Comparison of ENCODE assay signal across 37 cellular contexts in the genomic region with DNA sequence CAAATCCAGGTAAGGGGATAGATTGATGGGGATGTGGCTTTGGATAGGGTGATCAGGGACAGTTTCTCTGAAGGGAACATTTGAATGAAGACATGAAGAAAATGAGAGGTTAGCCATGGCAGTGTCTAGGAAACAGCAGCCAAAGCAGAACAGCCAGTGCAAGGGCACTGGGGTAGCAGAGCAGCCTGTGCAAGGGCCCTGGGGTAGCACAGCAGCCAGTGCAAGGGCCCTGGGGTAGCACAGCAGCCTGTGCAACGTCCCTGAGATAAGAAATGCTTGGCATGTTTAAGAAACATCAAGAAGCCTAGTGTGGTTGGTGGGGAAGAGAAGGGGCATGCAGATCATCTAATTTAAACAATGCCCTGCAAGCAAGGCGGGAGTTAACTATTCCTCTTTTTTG.
"Had no signal": no experiment of that assay in that cellular context is flagged by ENCODE, and none has a peak within 500 bp of the region (broad histone marks: within the 10 kb centered on the region; RNA-seq: fewer than 3 reads in every experiment).

No MANE protein-coding gene starts in this region.

- H3K27ac ChIP-seq: adrenal gland, breast epithelium, cardiac muscle cell, colonic mucosa, epithelial cell of prostate, esophagus squamous epithelium, gastroesophageal sphincter, WERI-Rb-1 had no signal

- H3K4me1 ChIP-seq: adrenal gland had no signal

- H3K4me3 Mint-ChIP-seq: activated B cell treated with CpG ODN at 0.5 μM for 24 hours; activated CD4-positive, alpha-beta memory T cell treated with anti-CD3 and anti-CD28 coated beads for 36 hours; activated CD4-positive, alpha-beta T cell treated with anti-CD3 and anti-CD28 coated beads, Interleukin-2, amount 10 ng/mL, durations not matched to agents 24 days and 14 days; activated CD8-positive, alpha-beta memory T cell treated with anti-CD3 and anti-CD28 coated beads, Interleukin-2, amount 10 ng/mL, durations not matched to agents 7 days and 5 days; activated CD8-positive, alpha-beta T cell treated with anti-CD3 and anti-CD28 coated beads, Interleukin-2, amount 10 ng/mL, durations not matched to agents 7 days and 5 days; activated naive CD4-positive, alpha-beta T cell treated with anti-CD3 and anti-CD28 coated beads for 36 hours; activated naive CD4-positive, alpha-beta T cell treated with anti-CD3 and anti-CD28 coated beads, Interleukin-2, amount 50 U/mL, for 24 hours; activated naive CD8-positive, alpha-beta T cell treated with anti-CD3 and anti-CD28 coated beads for 36 hours; activated naive CD8-positive, alpha-beta T cell treated with anti-CD3 and anti-CD28 coated beads, Interleukin-2, amount 50 U/mL, for 24 hours; activated T-helper 1 cell treated with anti-CD3 and anti-CD28 coated beads, Interleukin-12 subunit alpha, Interleukin-12 subunit beta, Interleukin-2, Interleukin-4 antibody, amounts not matched to agents 30 ng/mL and 10 ng/mL and 1 ng/mL, durations not matched to agents 14 hours and 24 hours and 36 hours; brain; T-helper 17 cell; T-helper 2 cell treated with Interferon-gamma antibody and Interleukin-4, amounts not matched to agents 5 μg/mL and 100 μg/mL, for 36 hours had no signal

- H3K4me3 ChIP-seq: adrenal gland, breast epithelium, cardiac muscle cell, colonic mucosa, esophagus squamous epithelium, gastroesophageal sphincter had no signal

- H3K9me3 Mint-ChIP-seq: activated CD4-positive, alpha-beta memory T cell treated with anti-CD3 and anti-CD28 coated beads for 36 hours; activated naive CD4-positive, alpha-beta T cell treated with anti-CD3 and anti-CD28 coated beads for 36 hours; activated naive CD4-positive, alpha-beta T cell treated with anti-CD3 and anti-CD28 coated beads, Interleukin-2, amount 50 U/mL, for 24 hours; activated T-helper 1 cell treated with anti-CD3 and anti-CD28 coated beads, Interleukin-12 subunit alpha, Interleukin-12 subunit beta, Interleukin-2, Interleukin-4 antibody, amounts not matched to agents 30 ng/mL and 10 ng/mL and 1 ng/mL, durations not matched to agents 14 hours and 24 hours and 36 hours; activated T-helper 2 cell treated with anti-CD3 and anti-CD28 coated beads, Interferon-gamma antibody, Interleukin-2, Interleukin-4, amounts not matched to agents 10 μg/mL and 5 μg/mL and 100 μg/mL, durations not matched to agents 14 hours and 24 hours and 36 hours; T-helper 2 cell treated with Interferon-gamma antibody and Interleukin-4, amounts not matched to agents 5 μg/mL and 100 μg/mL, for 36 hours had no signal

- H3K4me1 Mint-ChIP-seq: activated B cell treated with CpG ODN at 0.5 μM for 24 hours; activated naive CD4-positive, alpha-beta T cell treated with anti-CD3 and anti-CD28 coated beads, Interleukin-2, amount 50 U/mL, for 24 hours; activated naive CD8-positive, alpha-beta T cell treated with anti-CD3 and anti-CD28 coated beads, Interleukin-2, amount 50 U/mL, for 24 hours; T-helper 17 cell had no signal

- H3K9me3 ChIP-seq: adrenal gland, colonic mucosa had no signal

- H3K27ac Mint-ChIP-seq: activated B cell treated with CpG ODN at 0.5 μM for 24 hours; activated CD4-positive, alpha-beta memory T cell treated with anti-CD3 and anti-CD28 coated beads for 36 hours; activated CD4-positive, alpha-beta T cell treated with anti-CD3 and anti-CD28 coated beads, Interleukin-2, amount 10 ng/mL, durations not matched to agents 24 days and 14 days; activated CD8-positive, alpha-beta memory T cell treated with anti-CD3 and anti-CD28 coated beads, Interleukin-2, amount 10 ng/mL, durations not matched to agents 7 days and 5 days; activated CD8-positive, alpha-beta T cell treated with anti-CD3 and anti-CD28 coated beads, Interleukin-2, amount 10 ng/mL, durations not matched to agents 7 days and 5 days; activated naive CD4-positive, alpha-beta T cell treated with anti-CD3 and anti-CD28 coated beads for 36 hours; activated naive CD4-positive, alpha-beta T cell treated with anti-CD3 and anti-CD28 coated beads, Interleukin-2, amount 50 U/mL, for 24 hours; activated naive CD8-positive, alpha-beta T cell treated with anti-CD3 and anti-CD28 coated beads for 36 hours; activated naive CD8-positive, alpha-beta T cell treated with anti-CD3 and anti-CD28 coated beads, Interleukin-2, amount 50 U/mL, for 24 hours; activated T-helper 1 cell treated with anti-CD3 and anti-CD28 coated beads, Interleukin-12 subunit alpha, Interleukin-12 subunit beta, Interleukin-2, Interleukin-4 antibody, amounts not matched to agents 30 ng/mL and 10 ng/mL and 1 ng/mL, durations not matched to agents 14 hours and 24 hours and 36 hours; activated T-helper 2 cell treated with anti-CD3 and anti-CD28 coated beads, Interferon-gamma antibody, Interleukin-2, Interleukin-4, amounts not matched to agents 10 μg/mL and 5 μg/mL and 100 μg/mL, durations not matched to agents 14 hours and 24 hours and 36 hours; brain; T-helper 17 cell; T-helper 2 cell treated with Interferon-gamma antibody and Interleukin-4, amounts not matched to agents 5 μg/mL and 100 μg/mL, for 36 hours had no signal

- FAIRE-seq: endometrium, endothelial cell of umbilical vein had no signal

- H3K36me3 Mint-ChIP-seq: activated CD4-positive, alpha-beta memory T cell treated with anti-CD3 and anti-CD28 coated beads for 36 hours; activated CD8-positive, alpha-beta memory T cell treated with anti-CD3 and anti-CD28 coated beads, Interleukin-2, amount 10 ng/mL, durations not matched to agents 7 days and 5 days; activated naive CD4-positive, alpha-beta T cell treated with anti-CD3 and anti-CD28 coated beads, Interleukin-2, amount 50 U/mL, for 24 hours; activated naive CD8-positive, alpha-beta T cell treated with anti-CD3 and anti-CD28 coated beads for 36 hours; brain had no signal

- DNase-seq: activated B cell treated with CpG ODN at 0.5 μM for 24 hours; activated CD4-positive, alpha-beta memory T cell treated with anti-CD3 and anti-CD28 coated beads for 36 hours; activated CD4-positive, alpha-beta T cell treated with anti-CD3 and anti-CD28 coated beads, Interleukin-2, amount 10 ng/mL, durations not matched to agents 24 days and 14 days; activated CD8-positive, alpha-beta memory T cell treated with anti-CD3 and anti-CD28 coated beads, Interleukin-2, amount 10 ng/mL, durations not matched to agents 7 days and 5 days; activated CD8-positive, alpha-beta memory T cell treated with anti-CD3 and anti-CD28 coated beads, Interleukin-2, amount 50 U/mL, for 4 hours; activated CD8-positive, alpha-beta T cell treated with anti-CD3 and anti-CD28 coated beads, Interleukin-2, amount 10 ng/mL, durations not matched to agents 7 days and 5 days; activated effector memory CD4-positive, alpha-beta T cell treated with anti-CD3 and anti-CD28 coated beads, Interleukin-2, amount 50 U/mL, for 16 hours; activated naive CD4-positive, alpha-beta T cell treated with anti-CD3 and anti-CD28 coated beads for 36 hours; activated naive CD8-positive, alpha-beta T cell treated with anti-CD3 and anti-CD28 coated beads for 36 hours; activated naive CD8-positive, alpha-beta T cell treated with anti-CD3 and anti-CD28 coated beads, Interleukin-2, amount 50 U/mL, for 24 hours; activated T-cell treated with anti-CD3 and anti-CD28 coated beads, Interleukin-2, amount 50 U/mL, for 1 hour; activated T-cell treated with anti-CD3 and anti-CD28 coated beads, Interleukin-2, amount 50 U/mL, for 48 hours; adrenal gland; amygdala; aorta; central memory CD4-positive, alpha-beta T cell; cerebellar nuclear complex; colonic mucosa; effector CD8-positive, alpha-beta T cell; esophagus squamous epithelium; foreskin melanocyte; T-helper 1 cell; T-helper 17 cell; T1000; WERI-Rb-1 had no signal

- H3K36me3 ChIP-seq: adrenal gland, breast epithelium, cardiac muscle cell, colonic mucosa, esophagus squamous epithelium, gastroesophageal sphincter, WERI-Rb-1 had no signal

- ATAC-seq: activated CD4-positive, CD25-positive, alpha-beta regulatory T cell treated with anti-CD3 and anti-CD28 coated beads, Interleukin-2, amount 50 U/mL, for 24 hours; activated CD8-positive, alpha-beta memory T cell treated with anti-CD3 and anti-CD28 coated beads, Interleukin-2, amount 10 ng/mL, durations not matched to agents 7 days and 5 days; activated CD8-positive, alpha-beta T cell treated with anti-CD3 and anti-CD28 coated beads, Interleukin-2, amount 10 ng/mL, durations not matched to agents 7 days and 5 days; activated naive CD8-positive, alpha-beta T cell treated with anti-CD3 and anti-CD28 coated beads, Interleukin-2, amount 50 U/mL, for 24 hours; gastroesophageal sphincter; T-helper 17 cell had no signal
